1 cellular context compared by ENCODE assay signal in the genomic region with DNA sequence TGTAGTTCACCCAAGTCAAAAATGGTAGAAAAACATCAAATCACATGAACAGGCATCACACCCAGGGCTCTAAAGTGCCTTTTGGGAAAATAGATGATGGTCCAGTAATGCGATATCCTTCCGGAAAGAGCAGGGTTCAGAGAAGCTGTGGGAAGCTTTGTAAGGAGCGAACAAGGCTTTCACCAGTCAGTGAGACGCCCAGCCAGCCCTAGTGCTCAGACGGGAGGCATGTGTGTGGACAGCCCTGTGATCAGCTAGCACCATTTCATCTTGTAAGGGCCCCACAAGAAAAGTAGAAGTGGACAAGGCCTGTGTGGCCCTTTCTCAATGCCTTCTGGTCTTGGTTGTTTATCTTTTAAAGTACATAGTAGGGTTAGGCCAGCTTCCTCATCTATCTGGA.
TF ChIP-seq lines count a peak whose summit lies in the region.

No MANE protein-coding gene starts in this region.

TF ChIP-seq in GM23338, 12 proteins besides CTCF, POLR2A, EP300 and RAD21:
- TF ChIP-seq, protein P1, sequence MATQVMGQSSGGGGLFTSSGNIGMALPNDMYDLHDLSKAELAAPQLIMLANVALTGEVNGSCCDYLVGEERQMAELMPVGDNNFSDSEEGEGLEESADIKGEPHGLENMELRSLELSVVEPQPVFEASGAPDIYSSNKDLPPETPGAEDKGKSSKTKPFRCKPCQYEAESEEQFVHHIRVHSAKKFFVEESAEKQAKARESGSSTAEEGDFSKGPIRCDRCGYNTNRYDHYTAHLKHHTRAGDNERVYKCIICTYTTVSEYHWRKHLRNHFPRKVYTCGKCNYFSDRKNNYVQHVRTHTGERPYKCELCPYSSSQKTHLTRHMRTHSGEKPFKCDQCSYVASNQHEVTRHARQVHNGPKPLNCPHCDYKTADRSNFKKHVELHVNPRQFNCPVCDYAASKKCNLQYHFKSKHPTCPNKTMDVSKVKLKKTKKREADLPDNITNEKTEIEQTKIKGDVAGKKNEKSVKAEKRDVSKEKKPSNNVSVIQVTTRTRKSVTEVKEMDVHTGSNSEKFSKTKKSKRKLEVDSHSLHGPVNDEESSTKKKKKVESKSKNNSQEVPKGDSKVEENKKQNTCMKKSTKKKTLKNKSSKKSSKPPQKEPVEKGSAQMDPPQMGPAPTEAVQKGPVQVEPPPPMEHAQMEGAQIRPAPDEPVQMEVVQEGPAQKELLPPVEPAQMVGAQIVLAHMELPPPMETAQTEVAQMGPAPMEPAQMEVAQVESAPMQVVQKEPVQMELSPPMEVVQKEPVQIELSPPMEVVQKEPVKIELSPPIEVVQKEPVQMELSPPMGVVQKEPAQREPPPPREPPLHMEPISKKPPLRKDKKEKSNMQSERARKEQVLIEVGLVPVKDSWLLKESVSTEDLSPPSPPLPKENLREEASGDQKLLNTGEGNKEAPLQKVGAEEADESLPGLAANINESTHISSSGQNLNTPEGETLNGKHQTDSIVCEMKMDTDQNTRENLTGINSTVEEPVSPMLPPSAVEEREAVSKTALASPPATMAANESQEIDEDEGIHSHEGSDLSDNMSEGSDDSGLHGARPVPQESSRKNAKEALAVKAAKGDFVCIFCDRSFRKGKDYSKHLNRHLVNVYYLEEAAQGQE (IDR thresholded peaks at IDR 0.05; ENCODE audit: unreplicated experiment) = no peak
- no peak for TF ChIP-seq CREB1 (CRISPR knock-in tag; IDR thresholded peaks at IDR 0.05; ENCODE audit: low read depth)
- TF ChIP-seq STAT1 (IDR thresholded peaks at IDR 0.05; ENCODE audit: unreplicated experiment) = no peak
- TF ChIP-seq, protein P2, sequence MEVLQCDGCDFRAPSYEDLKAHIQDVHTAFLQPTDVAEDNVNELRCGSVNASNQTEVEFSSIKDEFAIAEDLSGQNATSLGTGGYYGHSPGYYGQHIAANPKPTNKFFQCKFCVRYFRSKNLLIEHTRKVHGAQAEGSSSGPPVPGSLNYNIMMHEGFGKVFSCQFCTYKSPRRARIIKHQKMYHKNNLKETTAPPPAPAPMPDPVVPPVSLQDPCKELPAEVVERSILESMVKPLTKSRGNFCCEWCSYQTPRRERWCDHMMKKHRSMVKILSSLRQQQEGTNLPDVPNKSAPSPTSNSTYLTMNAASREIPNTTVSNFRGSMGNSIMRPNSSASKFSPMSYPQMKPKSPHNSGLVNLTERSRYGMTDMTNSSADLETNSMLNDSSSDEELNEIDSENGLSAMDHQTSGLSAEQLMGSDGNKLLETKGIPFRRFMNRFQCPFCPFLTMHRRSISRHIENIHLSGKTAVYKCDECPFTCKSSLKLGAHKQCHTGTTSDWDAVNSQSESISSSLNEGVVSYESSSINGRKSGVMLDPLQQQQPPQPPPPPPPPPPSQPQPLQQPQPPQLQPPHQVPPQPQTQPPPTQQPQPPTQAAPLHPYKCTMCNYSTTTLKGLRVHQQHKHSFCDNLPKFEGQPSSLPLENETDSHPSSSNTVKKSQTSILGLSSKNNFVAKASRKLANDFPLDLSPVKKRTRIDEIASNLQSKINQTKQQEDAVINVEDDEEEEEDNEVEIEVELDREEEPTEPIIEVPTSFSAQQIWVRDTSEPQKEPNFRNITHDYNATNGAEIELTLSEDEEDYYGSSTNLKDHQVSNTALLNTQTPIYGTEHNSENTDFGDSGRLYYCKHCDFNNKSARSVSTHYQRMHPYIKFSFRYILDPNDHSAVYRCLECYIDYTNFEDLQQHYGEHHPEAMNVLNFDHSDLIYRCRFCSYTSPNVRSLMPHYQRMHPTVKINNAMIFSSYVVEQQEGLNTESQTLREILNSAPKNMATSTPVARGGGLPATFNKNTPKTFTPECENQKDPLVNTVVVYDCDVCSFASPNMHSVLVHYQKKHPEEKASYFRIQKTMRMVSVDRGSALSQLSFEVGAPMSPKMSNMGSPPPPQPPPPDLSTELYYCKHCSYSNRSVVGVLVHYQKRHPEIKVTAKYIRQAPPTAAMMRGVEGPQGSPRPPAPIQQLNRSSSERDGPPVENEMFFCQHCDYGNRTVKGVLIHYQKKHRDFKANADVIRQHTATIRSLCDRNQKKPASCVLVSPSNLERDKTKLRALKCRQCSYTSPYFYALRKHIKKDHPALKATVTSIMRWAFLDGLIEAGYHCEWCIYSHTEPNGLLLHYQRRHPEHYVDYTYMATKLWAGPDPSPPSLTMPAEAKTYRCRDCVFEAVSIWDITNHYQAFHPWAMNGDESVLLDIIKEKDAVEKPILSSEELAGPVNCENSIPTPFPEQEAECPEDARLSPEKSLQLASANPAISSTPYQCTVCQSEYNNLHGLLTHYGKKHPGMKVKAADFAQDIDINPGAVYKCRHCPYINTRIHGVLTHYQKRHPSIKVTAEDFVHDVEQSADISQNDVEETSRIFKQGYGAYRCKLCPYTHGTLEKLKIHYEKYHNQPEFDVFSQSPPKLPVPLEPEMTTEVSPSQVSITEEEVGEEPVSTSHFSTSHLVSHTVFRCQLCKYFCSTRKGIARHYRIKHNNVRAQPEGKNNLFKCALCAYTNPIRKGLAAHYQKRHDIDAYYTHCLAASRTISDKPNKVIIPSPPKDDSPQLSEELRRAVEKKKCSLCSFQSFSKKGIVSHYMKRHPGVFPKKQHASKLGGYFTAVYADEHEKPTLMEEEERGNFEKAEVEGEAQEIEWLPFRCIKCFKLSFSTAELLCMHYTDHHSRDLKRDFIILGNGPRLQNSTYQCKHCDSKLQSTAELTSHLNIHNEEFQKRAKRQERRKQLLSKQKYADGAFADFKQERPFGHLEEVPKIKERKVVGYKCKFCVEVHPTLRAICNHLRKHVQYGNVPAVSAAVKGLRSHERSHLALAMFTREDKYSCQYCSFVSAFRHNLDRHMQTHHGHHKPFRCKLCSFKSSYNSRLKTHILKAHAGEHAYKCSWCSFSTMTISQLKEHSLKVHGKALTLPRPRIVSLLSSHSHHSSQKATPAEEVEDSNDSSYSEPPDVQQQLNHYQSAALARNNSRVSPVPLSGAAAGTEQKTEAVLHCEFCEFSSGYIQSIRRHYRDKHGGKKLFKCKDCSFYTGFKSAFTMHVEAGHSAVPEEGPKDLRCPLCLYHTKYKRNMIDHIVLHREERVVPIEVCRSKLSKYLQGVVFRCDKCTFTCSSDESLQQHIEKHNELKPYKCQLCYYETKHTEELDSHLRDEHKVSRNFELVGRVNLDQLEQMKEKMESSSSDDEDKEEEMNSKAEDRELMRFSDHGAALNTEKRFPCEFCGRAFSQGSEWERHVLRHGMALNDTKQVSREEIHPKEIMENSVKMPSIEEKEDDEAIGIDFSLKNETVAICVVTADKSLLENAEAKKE (CRISPR knock-in tag; IDR thresholded peaks at IDR 0.05) = no peak
- no peak for TF ChIP-seq ZNF114 (CRISPR knock-in tag; IDR thresholded peaks at IDR 0.05)
- no peak for TF ChIP-seq ZNF331 (CRISPR knock-in tag; IDR thresholded peaks at IDR 0.05; ENCODE audit: low read depth)
- TF ChIP-seq NANOG (IDR thresholded peaks at IDR 0.05; ENCODE audit: borderline replicate concordance) = no peak
- TF ChIP-seq JUNB (IDR thresholded peaks at IDR 0.05; ENCODE audit: unreplicated experiment) = no peak
- TF ChIP-seq POLR2AphosphoS5 (IDR thresholded peaks at IDR 0.05; ENCODE audit: low read depth) = no peak
- TF ChIP-seq, protein P3, sequence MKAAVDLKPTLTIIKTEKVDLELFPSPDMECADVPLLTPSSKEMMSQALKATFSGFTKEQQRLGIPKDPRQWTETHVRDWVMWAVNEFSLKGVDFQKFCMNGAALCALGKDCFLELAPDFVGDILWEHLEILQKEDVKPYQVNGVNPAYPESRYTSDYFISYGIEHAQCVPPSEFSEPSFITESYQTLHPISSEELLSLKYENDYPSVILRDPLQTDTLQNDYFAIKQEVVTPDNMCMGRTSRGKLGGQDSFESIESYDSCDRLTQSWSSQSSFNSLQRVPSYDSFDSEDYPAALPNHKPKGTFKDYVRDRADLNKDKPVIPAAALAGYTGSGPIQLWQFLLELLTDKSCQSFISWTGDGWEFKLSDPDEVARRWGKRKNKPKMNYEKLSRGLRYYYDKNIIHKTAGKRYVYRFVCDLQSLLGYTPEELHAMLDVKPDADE (IDR thresholded peaks at IDR 0.05) = no peak
- no peak for TF ChIP-seq EZH2 (IDR thresholded peaks at IDR 0.05; ENCODE audit: low read depth, unreplicated experiment)
- no peak for TF ChIP-seq EZH2phosphoT487 (IDR thresholded peaks at IDR 0.05; ENCODE audit: unreplicated experiment)
TF ChIP-seq in GM23338: peak in this region for 0.
